22 cellular contexts compared by ENCODE assay signal in the genomic region with DNA sequence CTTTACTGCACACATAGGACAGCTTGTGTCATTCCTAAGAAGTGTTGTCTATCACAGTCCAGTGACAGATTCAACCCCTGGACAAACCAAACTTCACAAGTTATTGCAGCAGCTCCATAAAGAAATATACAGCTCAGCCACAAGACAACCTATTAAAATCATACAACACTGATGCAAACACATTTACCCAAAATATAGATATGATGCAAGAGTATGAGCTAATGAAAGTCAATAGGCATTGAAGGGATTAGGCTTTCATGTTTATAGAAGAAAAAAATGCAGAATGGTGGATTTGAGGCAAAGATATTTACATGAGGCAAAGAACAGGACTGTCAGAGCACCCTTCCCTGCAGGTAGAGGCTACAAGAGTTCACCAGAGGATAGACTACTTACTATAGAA. TPM values are rescaled to one million over a fixed set of nuclear protein-coding genes. Genes with fewer than 3 reads are reported as not detected.
DNase-seq lines count a peak whose midpoint lies in the region; ATAC-seq, FAIRE-seq and TF ChIP-seq lines count a peak whose summit lies in the region.
"Had no signal": no experiment of that assay in that cellular context is flagged by ENCODE, and none has a peak within 500 bp of the region (broad histone marks: within the 10 kb centered on the region; RNA-seq: fewer than 3 reads in every experiment).

No MANE protein-coding gene starts in this region.

- CTCF ChIA-PET in K562 (lab: Yijun Ruan, JAX; ENCODE audit: low intra/inter-chr PET ratio), result no interaction called here

- H4K20me1 ChIP-seq in DOHH2 (ENCODE audit: control insufficient read depth, insufficient read depth, low read depth, low read length) (no peaks in the 10 kb centered on the region), Karpas-422 (ENCODE audit: insufficient read depth, low read depth, low read length) (no peaks in the 10 kb centered on the region), K562 (replicated peaks; ENCODE audit: control insufficient read depth, insufficient read depth, low read length) (no peaks in the 10 kb centered on the region)
- H4K20me1 ChIP-seq: BLaER1 treated with 17β-estradiol and CSF1 and Interleukin-3, amounts not matched to agents 10 nM and 100 nM had no signal

- FAIRE-seq in K562 (lab: Jason Lieb, UNC), result no peak
- FAIRE-seq: A549, GM12891 had no signal

- POLR2A ChIA-PET in K562 (lab: Yijun Ruan, JAX), result interaction anchor here (1.2 to 3.6 kb wide), 2 partner anchors 10 to 49 kb away, joined by 4 to 16 read pairs; no protein-coding TSS in a partner anchor

- no peak for TF ChIP-seq EP300 in K562 (IDR thresholded peaks at IDR 0.05; ENCODE audit: low read length)

- H3K9me1 ChIP-seq in K562 (ENCODE audit: control insufficient read depth, insufficient read depth, low read length), result no peaks in the 10 kb centered on the region

- H3K27me3 ChIP-seq in DOHH2 (ENCODE audit: control insufficient read depth, low read length) (no peaks in the 10 kb centered on the region), Karpas-422 (ENCODE audit: low read length) (no peaks in the 10 kb centered on the region), K562 (ENCODE audit: control insufficient read depth in 2 of 2, insufficient read depth in 2 of 2, low read length in 2 of 2) (no peaks in the 10 kb centered on the region), lower lobe of right lung (ENCODE audit: low read depth) (no peaks in the 10 kb centered on the region)
- H3K27me3 ChIP-seq: BE2C; BLaER1 treated with 17β-estradiol and CSF1 and Interleukin-3, amounts not matched to agents 10 nM and 100 nM had no signal

- BruUV-seq in K562 (replicated peaks; lab: Mats Ljungman, UMichigan), result no TSS peak

- H3K4me2 ChIP-seq in DOHH2 (ENCODE audit: low read length) (peak overlapping the region; percentile 30), Karpas-422 (ENCODE audit: low read depth, low read length, poor library complexity, severe bottlenecking) (peak overlapping the region; percentile 4), K562 (ENCODE audit: insufficient read depth, low read length) (no peak overlapping the region)
- H3K4me2 ChIP-seq: A549; BLaER1 treated with 17β-estradiol and CSF1 and Interleukin-3, amounts not matched to agents 10 nM and 100 nM; GM23338 had no signal

- TF ChIP-seq POLR2A in K562 (conservative IDR thresholded peaks at IDR 0.05), result no peak

- intact Hi-C loops in K562 (cut with micrococcal nuclease), result no loop called here
- intact Hi-C loops in posterior cingulate gyrus (cut with DNase I), result no loop called here
- intact Hi-C loops in lower lobe of right lung (cut with DNase I), result no loop called here

- peaks cover 98% of the 10 kb centered on the region for H3K4me1 ChIP-seq in DOHH2 (ENCODE audit: control insufficient read depth, low read length)
- H3K4me1 ChIP-seq in Karpas-422 (ENCODE audit: low read length), result peaks cover 82% of the 10 kb centered on the region
- peaks cover 0 to 23% of the 10 kb centered on the region in 2 experiments; a peak in 4 of 5 replicates for H3K4me1 ChIP-seq in K562 (replicated peaks in 1 of 2; ENCODE audit: control insufficient read depth in 2 of 2, insufficient read depth in 2 of 2, low read length in 2 of 2)
- H3K4me1 ChIP-seq in lower lobe of right lung, result no peaks in the 10 kb centered on the region
- H3K4me1 ChIP-seq: A549 had no signal

- H2AFZ ChIP-seq in Karpas-422 (ENCODE audit: low read length) (peak overlapping the region; percentile 51; the same call in 1 of the 2 replicates), K562 (ENCODE audit: low read depth, low read length) (0 out of 2 replicates have a peak overlapping the region, but pooled peaks have one; percentile 1)
- H2AFZ ChIP-seq: GM23338 had no signal

- H3K9me2 ChIP-seq in DOHH2 (replicated peaks; ENCODE audit: control insufficient read depth, low read length), result no peaks in the 10 kb centered on the region
- no peaks in the 10 kb centered on the region for H3K9me2 ChIP-seq in Karpas-422 (replicated peaks; ENCODE audit: insufficient read depth, low read length)

- in situ Hi-C loops in K562 (cut with MboI), result no loop called here

- ATAC-seq in K562 (peak; percentile 17), HG03378 (IDR thresholded peaks at IDR 0.05; ENCODE audit: unreplicated experiment) (no peak), lower lobe of right lung (no peak)
- ATAC-seq: A549, GM23338 had no signal

- no peak for TF ChIP-seq RAD21 in K562 (CRISPR knock-in tag; conservative IDR thresholded peaks at IDR 0.05 in 1 of 2, IDR thresholded peaks at IDR 0.05 in 1 of 2)

- TF ChIP-seq CTCF in DOHH2 (IDR thresholded peaks at IDR 0.05; ENCODE audit: low read depth, low read length, poor library complexity, severe bottlenecking) (no peak), K562 (IDR thresholded peaks at IDR 0.05 in 2 of 3, conservative IDR thresholded peaks at IDR 0.05 in 1 of 3; ENCODE audit: insufficient read depth in 2 of 3, low read depth in 1 of 3, low read length in 3 of 3) (no peak), lower lobe of right lung (IDR thresholded peaks at IDR 0.05) (no peak)

- DNase-seq in Karpas-422 (no peak), K562 (ENCODE audit: extremely low read depth in 1 of 4, low spot score in 3 of 4) (no peak), posterior cingulate gyrus (no peak), lower lobe of right lung (no peak)
- DNase-seq: 8988T; ACHN; AML-193; BE2C; CD4-positive, alpha-beta T cell; CD8-positive, alpha-beta memory T cell; DMS 273 treated with DMSO at 0.1 percent for 48 hours; DMS79; GF-D8; H9; HFFc6 had no signal

- H3K9ac ChIP-seq in Karpas-422 (ENCODE audit: low read length) (peak overlapping the region; percentile 4; the same call in 1 of the 2 replicates), K562 (ENCODE audit: insufficient read depth in 1 of 2, low read depth in 2 of 2, low read length in 2 of 2) (no peak overlapping the region)
- H3K9ac ChIP-seq: BLaER1 treated with 17β-estradiol and CSF1 and Interleukin-3, amounts not matched to agents 10 nM and 100 nM had no signal

- H3K9me3 ChIP-seq in DOHH2 (ENCODE audit: control insufficient read depth, insufficient read depth, low read length), result no peaks in the 10 kb centered on the region
- H3K9me3 ChIP-seq in Karpas-422 (ENCODE audit: low read length), result no peaks in the 10 kb centered on the region
- H3K9me3 ChIP-seq in K562 (replicated peaks; ENCODE audit: control insufficient read depth, insufficient read depth, low read depth, low read length), result no peaks in the 10 kb centered on the region
- no peaks in the 10 kb centered on the region for H3K9me3 ChIP-seq in lower lobe of right lung
- H3K9me3 ChIP-seq: A549; BE2C; BLaER1 treated with 17β-estradiol and CSF1 and Interleukin-3, amounts not matched to agents 10 nM and 100 nM had no signal

- H3K27ac ChIP-seq in DOHH2 (ENCODE audit: low read depth, low read length), result peak overlapping the region; percentile 17; the same call in 1 of the 2 replicates
- H3K27ac ChIP-seq in Karpas-422 (ENCODE audit: low read length), result peak overlapping the region; percentile 44
- no peak overlapping the region for H3K27ac ChIP-seq in K562 (ENCODE audit: extremely low read depth, low read depth, low read length)
- H3K27ac ChIP-seq in lower lobe of right lung, result no peak overlapping the region
- H3K27ac ChIP-seq: A549; BLaER1 treated with 17β-estradiol and CSF1 and Interleukin-3, amounts not matched to agents 10 nM and 100 nM had no signal

- H3F3A ChIP-seq in DOHH2 (ENCODE audit: control insufficient read depth, insufficient read depth), result peaks cover 32% of the 10 kb centered on the region

- no peak overlapping the region; the same call in 1 of the 2 replicates for H3K4me3 ChIP-seq in DOHH2 (ENCODE audit: low read length)
- no peak overlapping the region for H3K4me3 ChIP-seq in Karpas-422 (ENCODE audit: low read length)
- no peak overlapping the region for H3K4me3 ChIP-seq in K562
- H3K4me3 ChIP-seq in lower lobe of right lung, result no peak overlapping the region
- H3K4me3 ChIP-seq: A549; BLaER1 treated with 17β-estradiol and CSF1 and Interleukin-3, amounts not matched to agents 10 nM and 100 nM; GM23338 had no signal

- peaks cover 12% of the 10 kb centered on the region for H3K79me2 ChIP-seq in DOHH2 (ENCODE audit: control insufficient read depth, low read length)
- no peaks in the 10 kb centered on the region for H3K79me2 ChIP-seq in Karpas-422 (ENCODE audit: low read length)
- H3K79me2 ChIP-seq in K562 (ENCODE audit: control insufficient read depth, insufficient read depth, low read length), result no peaks in the 10 kb centered on the region

- H3K36me3 ChIP-seq in DOHH2 (ENCODE audit: control insufficient read depth, low read length), result peaks cover 15% of the 10 kb centered on the region; the same call in 1 of the 2 replicates
- H3K36me3 ChIP-seq in Karpas-422 (ENCODE audit: insufficient read depth, low read length), result no peaks in the 10 kb centered on the region
- no peaks in the 10 kb centered on the region for H3K36me3 ChIP-seq in K562 (ENCODE audit: control insufficient read depth, insufficient read depth, low read length)
- no peaks in the 10 kb centered on the region for H3K36me3 ChIP-seq in lower lobe of right lung
- H3K36me3 ChIP-seq: BE2C; BLaER1 treated with 17β-estradiol and CSF1 and Interleukin-3, amounts not matched to agents 10 nM and 100 nM had no signal

TF ChIP-seq in K562, 482 proteins besides CTCF, POLR2A, EP300 and RAD21 (continues in another document):
- TF ChIP-seq TARDBP (IDR thresholded peaks at IDR 0.05) (no peak), ZNF668 (CRISPR knock-in tag; IDR thresholded peaks at IDR 0.05) (no peak), CEBPG (CRISPR knock-in tag; IDR thresholded peaks at IDR 0.05) (peak; percentile 55), CEBPG (tag; conservative IDR thresholded peaks at IDR 0.05 in 1 of 2, IDR thresholded peaks at IDR 0.05 in 1 of 2) (peak; percentile 71 to 91)

RNA-seq across cellular contexts. Expression of gene RAPGEF5, which starts 14.9 kb away (rescaled TPM):
- total RNA-seq in Karpas-422 (2014; rRNA removed; shearing (Covaris generic); ENCODE audit: low replicate concordance), result 80.1 and 81.6 TPM in 2 replicates
- 3.3 and 9.4 TPM in 2 replicates for total RNA-seq in K562 (2011; cell fraction: chromatin; rRNA removed; ENCODE audit: low replicate concordance)
- total RNA-seq in K562 (2011; cell fraction: nucleolus; rRNA removed), result 1.3 and 2.5 TPM in 2 replicates
- total RNA-seq in K562 (2011; cell fraction: nucleoplasm; rRNA removed), result 5.9 and 9.7 TPM in 2 replicates
- 0.45 and 1.3 TPM in 2 replicates for total RNA-seq in K562 (2014; rRNA removed)
- 2.0 and 2.3 TPM in 2 replicates for total RNA-seq in K562 (2014; rRNA removed; fragmentation: Illumina TruSeq; extraction: Trizol)
- total RNA-seq in K562 (2015; rRNA removed; fragmentation: Illumina TruSeq; extraction: Trizol), result 1.3 and 1.6 TPM in 2 replicates
- 1.8 and 3.1 TPM in 2 replicates for total RNA-seq in K562 (2021)
- 0.85 and 1.3 TPM in 2 replicates for polyA plus RNA-seq in K562 (2011; rRNA removed)
- 0.25 and 0.58 TPM in 2 replicates for polyA plus RNA-seq in K562 (2011; cell fraction: cytosol; rRNA removed)
- polyA plus RNA-seq in K562 (2011; cell fraction: nucleus; rRNA removed), result 2.8 and 3.2 TPM in 2 replicates
- polyA plus RNA-seq in K562 (2012), result 0.53 and 0.61 TPM in 2 replicates
- 0.75 and 1.1 TPM in 2 replicates for polyA plus RNA-seq in K562 (2014; fragmentation: Illumina TruSeq; extraction: Trizol)
- polyA plus RNA-seq in K562 (2014; fragmentation: Nextera tagmentation; extraction: Ambion mirVana), result 1 to 10 TPM in 1 of 2 experiments, under 1 TPM in 1; 0.39 to 1.0 TPM
- 0.94 and 1.1 TPM in 2 replicates for polyA plus RNA-seq in K562 (2014; rRNA removed)
- polyA minus RNA-seq in K562 (2011; rRNA and poly(A)+ RNA removed), result 3.0 and 5.4 TPM in 2 replicates
- 0.86 and 3.3 TPM in 2 replicates for polyA minus RNA-seq in K562 (2011; cell fraction: cytosol; rRNA and poly(A)+ RNA removed)
- polyA minus RNA-seq in K562 (2011; cell fraction: nucleus; rRNA and poly(A)+ RNA removed), result 4.3 and 11.1 TPM in 2 replicates
- 85.1 TPM for total RNA-seq in lower lobe of right lung
- polyA plus RNA-seq: CD14-positive monocyte had no signal

Comparison
In these comparisons a context has a peak if more than half of its experiments do, and no peak if none do; other contexts are left out.
1. H3K27ac ChIP-seq: peak in DOHH2 (single experiment) and Karpas-422 (single experiment); none in K562 (single experiment) and lower lobe of right lung (single experiment).